8 cellular contexts compared by ENCODE assay signal in genomic region chr12:79933580-79934264, GRCh38. TPM values are rescaled to one million over a fixed set of nuclear protein-coding genes. Genes with fewer than 3 reads are reported as not detected.
A peak's percentile ranks its signal among the peaks of the same experiment; 100 is the strongest.
DNase-seq lines count a peak whose midpoint lies in the region; ATAC-seq and TF ChIP-seq lines count a peak whose summit lies in the region.

No MANE protein-coding gene starts in this region.

- no peaks in the 10 kb centered on the region for H3K27me3 ChIP-seq in SJSA1 (replicated peaks)
- no peaks in the 10 kb centered on the region for H3K27me3 ChIP-seq in effector memory CD4-positive, alpha-beta T cell (replicated peaks; ENCODE audit: control insufficient read depth, insufficient read depth, low read length, poor library complexity, severe bottlenecking)
- no peaks in the 10 kb centered on the region for H3K27me3 ChIP-seq in mononuclear cell (ENCODE audit: insufficient read depth, low read length)
- H3K27me3 ChIP-seq in vagina, result no peaks in the 10 kb centered on the region

- ATAC-seq in HG02938 (IDR thresholded peaks at IDR 0.05; ENCODE audit: unreplicated experiment), result peak; percentile 4

- H3K4me3 ChIP-seq in SJSA1, result peak overlapping the region; percentile 81
- H3K4me3 ChIP-seq in effector memory CD4-positive, alpha-beta T cell (ENCODE audit: insufficient read depth, low read depth, low read length, poor library complexity, severe bottlenecking), result peak overlapping the region; percentile 96
- H3K4me3 ChIP-seq in mononuclear cell (ENCODE audit: low read length), result peak overlapping the region; percentile 97
- peak overlapping the region; percentile 92 to 98 for H3K4me3 ChIP-seq in vagina

- H3K36me3 ChIP-seq in SJSA1 (peaks cover 3% of the 10 kb centered on the region), vagina (no peaks in the 10 kb centered on the region)
- no peaks in the 10 kb centered on the region for H3K36me3 ChIP-seq in effector memory CD4-positive, alpha-beta T cell (ENCODE audit: control insufficient read depth, insufficient read depth, low read length)

- TF ChIP-seq CTCF in vagina (IDR thresholded peaks at IDR 0.05), result no peak

- peaks cover 8% of the 10 kb centered on the region for H3K4me1 ChIP-seq in SJSA1 (replicated peaks)
- peaks cover 12% of the 10 kb centered on the region for H3K4me1 ChIP-seq in effector memory CD4-positive, alpha-beta T cell (ENCODE audit: control insufficient read depth, insufficient read depth, low read length, poor library complexity, severe bottlenecking)
- peaks cover 27% of the 10 kb centered on the region for H3K4me1 ChIP-seq in mononuclear cell (ENCODE audit: insufficient read depth, low read length)
- peaks cover 60% of the 10 kb centered on the region for H3K4me1 ChIP-seq in vagina

- H3K9me3 ChIP-seq in SJSA1 (replicated peaks) (no peaks in the 10 kb centered on the region), mononuclear cell (ENCODE audit: low read depth, low read length) (no peaks in the 10 kb centered on the region), vagina (no peaks in the 10 kb centered on the region)
- no peaks in the 10 kb centered on the region for H3K9me3 ChIP-seq in effector memory CD4-positive, alpha-beta T cell (ENCODE audit: control insufficient read depth, low read length)

- DNase-seq in NCI-H2029 (lab: John Stamatoyannopoulos, UW) (peak; percentile 10), NCI-H2029 treated with DMSO at 0.1 percent for 48 hours (lab: John Stamatoyannopoulos, UW) (no peak), SJSA1 (ENCODE audit: low read depth in 1 of 2, low spot score in 2 of 2) (peak in 1 of 2 experiments; percentile 44), vagina (ENCODE audit: extremely low spot score in 2 of 2) (no peak), NCI-H1092 (lab: John Stamatoyannopoulos, UW) (no peak)
- DNase-seq in effector memory CD4-positive, alpha-beta T cell, result peak in 1 of 3 donors; percentile 2

- no peak for TF ChIP-seq POLR2A in vagina (IDR thresholded peaks at IDR 0.05)

- peak overlapping the region; percentile 87 for H3K27ac ChIP-seq in SJSA1
- H3K27ac ChIP-seq in effector memory CD4-positive, alpha-beta T cell (ENCODE audit: insufficient read depth, low read length, poor library complexity, severe bottlenecking), result peak overlapping the region; percentile 92
- H3K27ac ChIP-seq in vagina, result peak overlapping the region; percentile 98

- intact Hi-C loops in vagina (cut with DNase I), result no loop called here

RNA-seq across cellular contexts. Expression of gene PPP1R12A, which starts 1.2 kb away (rescaled TPM):
- total RNA-seq in SJSA1 (2014; rRNA removed; shearing (Covaris generic)), result 91.9 and 93.8 TPM in 2 replicates
- 156 TPM for total RNA-seq in mononuclear cell
- total RNA-seq in vagina, result 95.8 TPM
